ENCODE assay signal across 28 cellular contexts in genomic region chr12:113369391-113369790, GRCh38. TPM values are rescaled to one million over a fixed set of nuclear protein-coding genes. Genes with fewer than 3 reads are reported as not detected.
DNase-seq lines count a peak whose midpoint lies in the region; TF ChIP-seq lines count a peak whose summit lies in the region.
"Had no signal": no experiment of that assay in that cellular context is flagged by ENCODE, and none has a peak within 500 bp of the region (broad histone marks: within the 10 kb centered on the region; RNA-seq: fewer than 3 reads in every experiment).

No MANE protein-coding gene starts in this region.

- H3K4me3 ChIP-seq in endodermal cell (ENCODE audit: low read length) = no peak overlapping the region
- H3K4me3 ChIP-seq: Peyer's patch had no signal

- peaks cover 14% of the 10 kb centered on the region for H3K36me3 Mint-ChIP-seq in endodermal cell (ENCODE audit: low read depth)

- no peaks in the 10 kb centered on the region for H3K9me3 ChIP-seq in endodermal cell (ENCODE audit: control insufficient read depth, low read length)
- H3K9me3 ChIP-seq: Caco-2, Peyer's patch, SK-N-SH had no signal

- H3K4me1 Mint-ChIP-seq in endodermal cell = no peaks in the 10 kb centered on the region

- peak overlapping the region; percentile 78 for H3K27ac ChIP-seq in cingulate gyrus (ENCODE audit: low read depth, low read length)
- H3K27ac ChIP-seq in layer of hippocampus (ENCODE audit: low read depth, low read length) = peak overlapping the region; percentile 85
- H3K27ac ChIP-seq in endodermal cell (ENCODE audit: low read depth, low read length) = no peak overlapping the region
- H3K27ac ChIP-seq: KMS-11, Peyer's patch had no signal

- H3K27ac Mint-ChIP-seq in endodermal cell = no peak overlapping the region
- H3K27ac Mint-ChIP-seq: CD8-positive, alpha-beta T cell had no signal

- no peaks in the 10 kb centered on the region for H3K27me3 Mint-ChIP-seq in endodermal cell (ENCODE audit: insufficient read depth)

- H3K9ac ChIP-seq in endodermal cell (ENCODE audit: extremely low read depth, low read length, poor library complexity, severe bottlenecking) = no peak overlapping the region
- H3K9ac ChIP-seq: KMS-11, SK-N-SH had no signal

- TF ChIP-seq CTCF in endodermal cell (conservative IDR thresholded peaks at IDR 0.05) = no peak

- in situ Hi-C loops in SK-MEL-5 (cut with HindIII; ENCODE audit: low pct_unique_long_range_greater_than_20kb, low sequenced_read_pairs) = no loop called here

- no peaks in the 10 kb centered on the region for H3K9me3 Mint-ChIP-seq in endodermal cell
- H3K9me3 Mint-ChIP-seq: CD8-positive, alpha-beta T cell had no signal

- DNase-seq in SK-MEL-5 (ENCODE audit: low read depth, low spot score) (peak; percentile 19), superior temporal gyrus (ENCODE audit: extremely low spot score) (peak; percentile 73), endodermal cell (no peak), glomerular visceral epithelial cell (ENCODE audit: extremely low spot score) (no peak), NCI-H1694 treated with DMSO at 0.1 percent for 48 hours (lab: John Stamatoyannopoulos, UW) (no peak), MV-4-11 (lab: John Stamatoyannopoulos, UW) (no peak)
- DNase-seq: AML-193; Caco-2; CD8-positive, alpha-beta T cell; DMS79 treated with DMSO at 0.1 percent for 48 hours; GF-D8; IMR-90; MM.1S; NCI-H1048; NCI-H1417; NCI-H1694; NCI-H2081; NCI-H2227 treated with DMSO at 0.1 percent for 48 hours; NCI-H526 treated with DMSO at 0.1 percent for 48 hours; OCI-M1; Peyer's patch; SIG-M5; SK-N-SH had no signal

- H3K27me3 ChIP-seq in layer of hippocampus (ENCODE audit: control insufficient read depth, insufficient read depth, low read length) = no peaks in the 10 kb centered on the region
- no peaks in the 10 kb centered on the region for H3K27me3 ChIP-seq in endodermal cell (ENCODE audit: control insufficient read depth, insufficient read depth, low read length, poor library complexity, severe bottlenecking)
- H3K27me3 ChIP-seq: Peyer's patch had no signal

- H3K36me3 ChIP-seq in endodermal cell (ENCODE audit: control insufficient read depth, insufficient read depth, low read length) = peaks cover 3% of the 10 kb centered on the region

- H3K4me1 ChIP-seq in endodermal cell (ENCODE audit: control insufficient read depth, insufficient read depth, low read length) = no peaks in the 10 kb centered on the region
- H3K4me1 ChIP-seq: Caco-2, Peyer's patch had no signal

- WGBS in endodermal cell (ENCODE audit: insufficient coverage in 1 of 2, insufficient read length in 1 of 2), 2 experiments = 86 to 89% methylated on average over 5 of the region's 5 CpGs

- H3K4me3 Mint-ChIP-seq in endodermal cell = no peak overlapping the region
- H3K4me3 Mint-ChIP-seq: CD8-positive, alpha-beta T cell had no signal

RNA-seq across cellular contexts. Expression of gene PLBD2, which starts 11.0 kb away (rescaled TPM):
- 28.3 and 30.2 TPM in 2 replicates for total RNA-seq in SK-MEL-5 (2014; rRNA removed; shearing (Covaris generic))
- polyA plus RNA-seq in SK-MEL-5 (2015; cell fraction: cytosol; rRNA removed) = 144 and 155 TPM in 2 replicates
- 16.1 and 20.0 TPM in 2 replicates for polyA plus RNA-seq in SK-MEL-5 (2015; cell fraction: nucleus; rRNA removed)
- 10 to 100 TPM; 19.6 to 27.6 TPM for total RNA-seq in endodermal cell
- 25.2 TPM for polyA plus RNA-seq in endodermal cell (2013, experiment 1 of 2)
- 24.0 TPM for polyA plus RNA-seq in endodermal cell (2013, experiment 2 of 2)

RNA-seq across cellular contexts. Expression of gene SDS, which starts 34.3 kb away (rescaled TPM):
- not detected in 2 replicates for total RNA-seq in SK-MEL-5 (2014; rRNA removed; shearing (Covaris generic))
- polyA plus RNA-seq in SK-MEL-5 (2015; cell fraction: cytosol; rRNA removed) = not detected in 2 replicates
- polyA plus RNA-seq in SK-MEL-5 (2015; cell fraction: nucleus; rRNA removed) = not detected in 2 replicates
- total RNA-seq in endodermal cell = not detected
- not detected for polyA plus RNA-seq in endodermal cell (2013, experiment 1 of 2)
- not detected for polyA plus RNA-seq in endodermal cell (2013, experiment 2 of 2)
- total RNA-seq: Caco-2; CD8-positive, alpha-beta T cell; H4; IMR-90; Peyer's patch had no signal
- polyA plus RNA-seq: AG04450, IMR-90 had no signal

RNA-seq across cellular contexts. Expression of gene SLC8B1, which starts 34.5 kb away (rescaled TPM):
- total RNA-seq in SK-MEL-5 (2014; rRNA removed; shearing (Covaris generic)) = 3.9 and 5.1 TPM in 2 replicates
- polyA plus RNA-seq in SK-MEL-5 (2015; cell fraction: cytosol; rRNA removed) = 12.0 and 13.2 TPM in 2 replicates
- 29.5 and 33.4 TPM in 2 replicates for polyA plus RNA-seq in SK-MEL-5 (2015; cell fraction: nucleus; rRNA removed)
- 1 to 10 TPM; 6.9 to 9.1 TPM for total RNA-seq in endodermal cell
- polyA plus RNA-seq in endodermal cell (2013, experiment 1 of 2) = 8.2 TPM
- polyA plus RNA-seq in endodermal cell (2013, experiment 2 of 2) = 8.4 TPM

RNA-seq across cellular contexts. Expression of gene SDSL, which starts 52.8 kb away (rescaled TPM):
- 8.3 and 8.6 TPM in 2 replicates for total RNA-seq in SK-MEL-5 (2014; rRNA removed; shearing (Covaris generic))
- polyA plus RNA-seq in SK-MEL-5 (2015; cell fraction: cytosol; rRNA removed) = 22.6 and 28.2 TPM in 2 replicates
- 9.7 and 18.0 TPM in 2 replicates for polyA plus RNA-seq in SK-MEL-5 (2015; cell fraction: nucleus; rRNA removed)
- 1 to 10 TPM; 2.4 to 5.7 TPM for total RNA-seq in endodermal cell
- 3.9 TPM for polyA plus RNA-seq in endodermal cell (2013, experiment 1 of 2)
- polyA plus RNA-seq in endodermal cell (2013, experiment 2 of 2) = 6.6 TPM
- total RNA-seq: CD8-positive, alpha-beta T cell had no signal

Comparison
In these comparisons a context has a peak if more than half of its experiments do, and no peak if none do; other contexts are left out.
1. DNase-seq: peak in SK-MEL-5 (single experiment) and superior temporal gyrus (single experiment); none in endodermal cell (single experiment), glomerular visceral epithelial cell (single experiment), NCI-H1694 treated with DMSO at 0.1 percent for 48 hours (single experiment) and MV-4-11 (single experiment).